ENCODE assay signal across 2 cellular contexts in genomic region chr10:73876566-73876965, GRCh38.
TF ChIP-seq lines count a peak whose summit lies in the region.

No MANE protein-coding gene starts in this region.

TF ChIP-seq in SK-N-SH, 30 proteins besides CTCF, POLR2A, EP300 and RAD21:
- TF ChIP-seq REST (IDR thresholded peaks at IDR 0.05; ENCODE audit: low read depth, low read length), result no peak
- TF ChIP-seq FOXM1 (IDR thresholded peaks at IDR 0.05; ENCODE audit: low read depth), result no peak

TF ChIP-seq in SK-N-SH treated with all-trans-retinoic acid at 6 μM for 48 hours, 23 proteins besides CTCF, POLR2A, EP300 and RAD21 (continued from another document):
- TF ChIP-seq ISL1 (CRISPR knock-in tag; IDR thresholded peaks at IDR 0.05) (no peak), ZNF8 (CRISPR knock-in tag; IDR thresholded peaks at IDR 0.05) (no peak), ESRRG (CRISPR knock-in tag; IDR thresholded peaks at IDR 0.05) (no peak), CREB5 (CRISPR knock-in tag; IDR thresholded peaks at IDR 0.05; ENCODE audit: low read depth) (no peak), ARNTL (CRISPR knock-in tag; IDR thresholded peaks at IDR 0.05; ENCODE audit: borderline replicate concordance, low read depth) (no peak), TCF4 (CRISPR knock-in tag; IDR thresholded peaks at IDR 0.05; ENCODE audit: borderline replicate concordance) (no peak), ZNF70 (CRISPR knock-in tag; IDR thresholded peaks at IDR 0.05) (no peak), TSHZ2 (CRISPR knock-in tag; IDR thresholded peaks at IDR 0.05) (no peak)
